ENCODE assay signal across 8 cellular contexts in the genomic region with DNA sequence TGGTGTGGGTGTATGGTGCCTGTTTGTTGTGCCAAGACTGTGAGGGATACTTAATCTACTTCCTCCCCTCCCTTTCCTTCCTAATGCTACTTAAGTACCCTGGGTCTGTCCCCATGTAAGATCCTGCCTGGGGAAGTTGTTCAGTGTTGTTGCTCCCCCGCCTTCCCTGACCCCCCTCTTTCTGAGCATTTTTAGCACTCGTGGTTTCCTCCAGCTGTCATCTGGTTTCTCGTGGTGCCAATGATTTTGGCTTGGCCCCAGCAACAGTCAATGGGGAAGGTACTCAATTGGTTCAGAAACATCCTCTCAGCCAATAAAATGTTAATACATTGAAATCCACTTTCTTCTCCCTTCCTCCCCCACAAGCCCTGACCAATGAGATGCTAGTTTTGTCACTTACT. TPM values are rescaled to one million over a fixed set of nuclear protein-coding genes. Genes with fewer than 3 reads are reported as not detected.
DNase-seq lines count a peak whose midpoint lies in the region; ATAC-seq, FAIRE-seq and TF ChIP-seq lines count a peak whose summit lies in the region.

No MANE protein-coding gene starts in this region.

- TF ChIP-seq CTCF in D721Med (IDR thresholded peaks at IDR 0.05; ENCODE audit: insufficient read depth, missing control alignments) (no peak), body of pancreas (IDR thresholded peaks at IDR 0.05) (no peak), lung (IDR thresholded peaks at IDR 0.05; ENCODE audit: control extremely low read depth, extremely low read depth) (no peak), GM23338 (conservative IDR thresholded peaks at IDR 0.05; ENCODE audit: low read depth in 2 of 2) (no peak)

- no peaks in the 10 kb centered on the region for H4K20me1 ChIP-seq in GM23338 (replicated peaks; ENCODE audit: insufficient read depth)

- no peak for DNase-seq in D721Med (ENCODE audit: insufficient read length, low spot score)
- peak; percentile 60 for DNase-seq in T-helper 9 cell
- DNase-seq in body of pancreas = peak in 3 of 4 donors; percentile 51 to 82 (median 56)
- peak; percentile 68 for DNase-seq in lung (ENCODE audit: low spot score)
- DNase-seq in stimulated activated naive CD4-positive, alpha-beta T cell (lab: John Stamatoyannopoulos, UW) = peak; percentile 47 to 91 (median 81)
- no peak for DNase-seq in GM23338 (ENCODE audit: low spot score)

- H3K4me3 Mint-ChIP-seq in IgD-negative memory B cell (peak overlapping the region; percentile 67 to 92 (median 84)), GM23338 (no peak overlapping the region)

- intact Hi-C loops in body of pancreas (cut with DNase I) = no loop called here

- H3K27me3 ChIP-seq in body of pancreas (no peaks in the 10 kb centered on the region), lung (ENCODE audit: control insufficient read depth, insufficient read depth) (no peaks in the 10 kb centered on the region), GM23338 (ENCODE audit: insufficient read depth) (no peaks in the 10 kb centered on the region)

- H3K27ac Mint-ChIP-seq in IgD-negative memory B cell = peak overlapping the region; percentile 40 to 95 (median 70)
- no peak overlapping the region for H3K27ac Mint-ChIP-seq in GM23338

- H3K9me3 ChIP-seq in body of pancreas (no peaks in the 10 kb centered on the region), lung (ENCODE audit: control insufficient read depth in 2 of 2, insufficient read depth in 1 of 2, low read length in 1 of 2) (no peaks in the 10 kb centered on the region)

- ATAC-seq in GM21381 (IDR thresholded peaks at IDR 0.05; ENCODE audit: unreplicated experiment) (peak; percentile 63), body of pancreas (peak; percentile 54), lung (ENCODE audit: insufficient read depth, low FRiP score) (peak; percentile 56), GM23338 (no peak)

- H3K36me3 ChIP-seq in body of pancreas (replicated peaks in 1 of 2; ENCODE audit: insufficient read depth in 1 of 2, low read depth in 2 of 2) = no peaks in the 10 kb centered on the region
- no peaks in the 10 kb centered on the region for H3K36me3 ChIP-seq in lung (ENCODE audit: control insufficient read depth in 2 of 2, insufficient read depth in 2 of 2, low read length in 2 of 2)
- H3K36me3 ChIP-seq in GM23338 (ENCODE audit: insufficient read depth) = no peaks in the 10 kb centered on the region

- no peaks in the 10 kb centered on the region for H3K4me1 ChIP-seq in body of pancreas
- H3K4me1 ChIP-seq in lung (ENCODE audit: control insufficient read depth in 2 of 2, insufficient read depth in 2 of 2, low read length in 2 of 2) = peaks cover 5% of the 10 kb centered on the region in 2 donors
- H3K4me1 ChIP-seq in GM23338 (ENCODE audit: insufficient read depth) = no peaks in the 10 kb centered on the region

- no peak overlapping the region for H2AFZ ChIP-seq in GM23338

- H3K4me2 ChIP-seq in GM23338 = no peak overlapping the region

- TF ChIP-seq POLR2A in body of pancreas (IDR thresholded peaks at IDR 0.05) = peak in 1 of 3 donors; percentile 13

- H3K4me1 Mint-ChIP-seq in IgD-negative memory B cell = peaks cover 40 to 65% (median 64%) of the 10 kb centered on the region in 3 donors
- peaks cover 4% of the 10 kb centered on the region for H3K4me1 Mint-ChIP-seq in GM23338

- H3K27me3 Mint-ChIP-seq in IgD-negative memory B cell = no peaks in the 10 kb centered on the region
- H3K27me3 Mint-ChIP-seq in GM23338 (ENCODE audit: insufficient read depth, low read depth, poor library complexity) = peaks cover 8% of the 10 kb centered on the region

- H3F3A ChIP-seq in GM23338 (replicated peaks; ENCODE audit: low read depth) = no peaks in the 10 kb centered on the region

- H3K79me2 ChIP-seq in GM23338 (replicated peaks; ENCODE audit: insufficient read depth) = no peaks in the 10 kb centered on the region

- H3K36me3 Mint-ChIP-seq in IgD-negative memory B cell (peaks cover 3% of the 10 kb centered on the region), GM23338 (ENCODE audit: low read depth) (no peaks in the 10 kb centered on the region)

- no peaks in the 10 kb centered on the region for H3K9me3 Mint-ChIP-seq in IgD-negative memory B cell
- no peaks in the 10 kb centered on the region for H3K9me3 Mint-ChIP-seq in GM23338

- FAIRE-seq in D721Med (lab: Jason Lieb, UNC) = peak; percentile 92

- no peaks in the 10 kb centered on the region for H3K9me2 ChIP-seq in GM23338 (ENCODE audit: insufficient read depth)

- H3K27ac ChIP-seq in body of pancreas = peak overlapping the region in 1 of 4 donors; percentile 69
- H3K27ac ChIP-seq in lung (ENCODE audit: low read depth in 1 of 2, low read length in 1 of 2) = peak overlapping the region in 1 of 2 donors; percentile 1
- no peak overlapping the region for H3K27ac ChIP-seq in GM23338 (ENCODE audit: low read depth)

- H3K4me3 ChIP-seq in body of pancreas = no peak overlapping the region
- no peak overlapping the region for H3K4me3 ChIP-seq in lung
- no peak overlapping the region for H3K4me3 ChIP-seq in GM23338

- whole genome bisulfite sequencing in body of pancreas, 2 donors = 15 to 26% methylated on average over 3 of the region's 3 CpGs
- WGBS in lung, 2 donors = 0 to 4% methylated on average over 3 of the region's 3 CpGs

TF ChIP-seq in GM23338, 12 proteins besides CTCF, POLR2A, EP300 and RAD21:
- no peak for TF ChIP-seq NANOG (IDR thresholded peaks at IDR 0.05; ENCODE audit: borderline replicate concordance)
- TF ChIP-seq, protein P1, sequence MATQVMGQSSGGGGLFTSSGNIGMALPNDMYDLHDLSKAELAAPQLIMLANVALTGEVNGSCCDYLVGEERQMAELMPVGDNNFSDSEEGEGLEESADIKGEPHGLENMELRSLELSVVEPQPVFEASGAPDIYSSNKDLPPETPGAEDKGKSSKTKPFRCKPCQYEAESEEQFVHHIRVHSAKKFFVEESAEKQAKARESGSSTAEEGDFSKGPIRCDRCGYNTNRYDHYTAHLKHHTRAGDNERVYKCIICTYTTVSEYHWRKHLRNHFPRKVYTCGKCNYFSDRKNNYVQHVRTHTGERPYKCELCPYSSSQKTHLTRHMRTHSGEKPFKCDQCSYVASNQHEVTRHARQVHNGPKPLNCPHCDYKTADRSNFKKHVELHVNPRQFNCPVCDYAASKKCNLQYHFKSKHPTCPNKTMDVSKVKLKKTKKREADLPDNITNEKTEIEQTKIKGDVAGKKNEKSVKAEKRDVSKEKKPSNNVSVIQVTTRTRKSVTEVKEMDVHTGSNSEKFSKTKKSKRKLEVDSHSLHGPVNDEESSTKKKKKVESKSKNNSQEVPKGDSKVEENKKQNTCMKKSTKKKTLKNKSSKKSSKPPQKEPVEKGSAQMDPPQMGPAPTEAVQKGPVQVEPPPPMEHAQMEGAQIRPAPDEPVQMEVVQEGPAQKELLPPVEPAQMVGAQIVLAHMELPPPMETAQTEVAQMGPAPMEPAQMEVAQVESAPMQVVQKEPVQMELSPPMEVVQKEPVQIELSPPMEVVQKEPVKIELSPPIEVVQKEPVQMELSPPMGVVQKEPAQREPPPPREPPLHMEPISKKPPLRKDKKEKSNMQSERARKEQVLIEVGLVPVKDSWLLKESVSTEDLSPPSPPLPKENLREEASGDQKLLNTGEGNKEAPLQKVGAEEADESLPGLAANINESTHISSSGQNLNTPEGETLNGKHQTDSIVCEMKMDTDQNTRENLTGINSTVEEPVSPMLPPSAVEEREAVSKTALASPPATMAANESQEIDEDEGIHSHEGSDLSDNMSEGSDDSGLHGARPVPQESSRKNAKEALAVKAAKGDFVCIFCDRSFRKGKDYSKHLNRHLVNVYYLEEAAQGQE (IDR thresholded peaks at IDR 0.05; ENCODE audit: unreplicated experiment) = no peak
- TF ChIP-seq CREB1 (CRISPR knock-in tag; IDR thresholded peaks at IDR 0.05; ENCODE audit: low read depth) = no peak
- no peak for TF ChIP-seq EZH2phosphoT487 (IDR thresholded peaks at IDR 0.05; ENCODE audit: unreplicated experiment)
- no peak for TF ChIP-seq STAT1 (IDR thresholded peaks at IDR 0.05; ENCODE audit: unreplicated experiment)
- no peak for TF ChIP-seq ZNF331 (CRISPR knock-in tag; IDR thresholded peaks at IDR 0.05; ENCODE audit: low read depth)

RNA-seq across cellular contexts. Expression of a gene that starts 8.0 kb away (rescaled TPM):
- polyA plus RNA-seq in IgD-negative memory B cell (44.2 TPM), lung (10 to 100 TPM; 25.7 to 34.6 TPM), GM23338 (2016; fragmentation: Nextera tagmentation; extraction: Ambion mirVana) (23.3 and 24.2 TPM in 2 replicates)
- total RNA-seq in body of pancreas (10 to 100 TPM; 20.2 to 29.3 TPM), lung (10 to 100 TPM; 28.0 to 34.2 TPM)
- 32.4 and 35.8 TPM in 2 replicates for total RNA-seq in GM23338 (2014; rRNA removed; shearing (Covaris generic))

RNA-seq across cellular contexts. Expression of a gene that starts 13.6 kb away (rescaled TPM):
- polyA plus RNA-seq in IgD-negative memory B cell (not detected), lung (10 to 100 TPM in 1 of 2 donors, 1 to 10 TPM in 1; 7.2 to 22.3 TPM), GM23338 (2016; fragmentation: Nextera tagmentation; extraction: Ambion mirVana) (1.3 and 1.7 TPM in 2 replicates)
- total RNA-seq in body of pancreas (1 to 10 TPM; 6.7 to 7.9 TPM), lung (10 to 100 TPM in 1 of 2 donors, 1 to 10 TPM in 1; 2.3 to 18.8 TPM)
- 4.7 and 5.2 TPM in 2 replicates for total RNA-seq in GM23338 (2014; rRNA removed; shearing (Covaris generic))

RNA-seq across cellular contexts. Expression of a gene that starts 16.9 kb away (rescaled TPM):
- polyA plus RNA-seq in IgD-negative memory B cell (71.3 TPM), lung (10 to 100 TPM; 40.2 to 95.2 TPM), GM23338 (2016; fragmentation: Nextera tagmentation; extraction: Ambion mirVana) (54.0 and 56.7 TPM in 2 replicates)
- total RNA-seq in body of pancreas (10 to 100 TPM; 46.4 to 67.2 TPM), lung (100 to 1,000 TPM in 1 of 2 donors, 10 to 100 TPM in 1; 81.0 to 104 TPM)
- 94.7 and 131 TPM in 2 replicates for total RNA-seq in GM23338 (2014; rRNA removed; shearing (Covaris generic))

RNA-seq across cellular contexts. Expression of a gene that starts 19.1 kb away (rescaled TPM):
- polyA plus RNA-seq in IgD-negative memory B cell (13.4 TPM), lung (10 to 100 TPM; 14.8 to 33.0 TPM), GM23338 (2016; fragmentation: Nextera tagmentation; extraction: Ambion mirVana) (39.6 and 46.2 TPM in 2 replicates)
- total RNA-seq in body of pancreas (10 to 100 TPM; 16.2 to 18.9 TPM), lung (10 to 100 TPM; 33.1 to 34.1 TPM)
- total RNA-seq in GM23338 (2014; rRNA removed; shearing (Covaris generic)) = 24.7 and 26.5 TPM in 2 replicates

RNA-seq across cellular contexts. Expression of a gene that starts 26.0 kb away (rescaled TPM):
- polyA plus RNA-seq in IgD-negative memory B cell (30.1 TPM), lung (10 to 100 TPM; 18.2 to 19.9 TPM), GM23338 (2016; fragmentation: Nextera tagmentation; extraction: Ambion mirVana) (17.9 and 20.0 TPM in 2 replicates)
- total RNA-seq in body of pancreas (10 to 100 TPM; 17.8 to 21.0 TPM), lung (10 to 100 TPM; 22.6 to 28.6 TPM)
- 17.0 and 25.6 TPM in 2 replicates for total RNA-seq in GM23338 (2014; rRNA removed; shearing (Covaris generic))

Comparison
In these comparisons a context has a peak if more than half of its experiments do, and no peak if none do; other contexts are left out.
1. DNase-seq: peak in T-helper 9 cell (single experiment), body of pancreas (3 of 4), lung (single experiment) and stimulated activated naive CD4-positive, alpha-beta T cell (6 of 6); none in D721Med (single experiment) and GM23338 (single experiment).